In genomic region chr22:31567196-31567595, GRCh38 we compare ENCODE assay signal across 18 cellular contexts.
DNase-seq lines count a peak whose midpoint lies in the region; ATAC-seq and TF ChIP-seq lines count a peak whose summit lies in the region.
"Had no signal": no experiment of that assay in that cellular context is flagged by ENCODE, and none has a peak within 500 bp of the region (broad histone marks: within the 10 kb centered on the region; RNA-seq: fewer than 3 reads in every experiment).

No MANE protein-coding gene starts in this region.

- H3K9me3 ChIP-seq in breast epithelium (no peaks in the 10 kb centered on the region), IMR-90 (ENCODE audit: control insufficient read depth, insufficient read depth, low read length) (no peaks in the 10 kb centered on the region)

- peaks cover 35% of the 10 kb centered on the region for H3K36me3 Mint-ChIP-seq in activated CD4-positive, alpha-beta T cell treated with anti-CD3 and anti-CD28 coated beads for 36 hours (ENCODE audit: low read depth)
- peaks cover 17% of the 10 kb centered on the region for H3K36me3 Mint-ChIP-seq in MCF 10A (ENCODE audit: insufficient read depth, unreplicated experiment)
- peaks cover 100% of the 10 kb centered on the region for H3K36me3 Mint-ChIP-seq in stimulated activated effector memory CD8-positive, alpha-beta T cell treated with anti-CD3 and anti-CD28 coated beads, Interleukin-12 subunit alpha, Interleukin-12 subunit beta, amount 100 ng/mL, for 72 hours

- H3K4me3 ChIP-seq in breast epithelium = no peak overlapping the region
- H3K4me3 ChIP-seq in IMR-90 (ENCODE audit: insufficient read depth, low read depth, low read length) = no peak overlapping the region

- TF ChIP-seq CTCF in MCF 10A (IDR thresholded peaks at IDR 0.05; ENCODE audit: unreplicated experiment) (no peak), breast epithelium (IDR thresholded peaks at IDR 0.05) (no peak), IMR-90 (conservative IDR thresholded peaks at IDR 0.05; ENCODE audit: low read depth, low read length) (no peak)

- H3K4me2 ChIP-seq in IMR-90 (ENCODE audit: low read depth, low read length) = no peak overlapping the region; the same call in 1 of the 2 replicates

- H2AK5ac ChIP-seq in IMR-90 (ENCODE audit: low read depth, low read length) = no peak overlapping the region

- DNase-seq in activated CD4-positive, alpha-beta T cell treated with anti-CD3 and anti-CD28 coated beads for 36 hours = no peak
- no peak for DNase-seq in activated CD4-positive, alpha-beta T cell treated with anti-CD3 and anti-CD28 coated beads, Interleukin-2, amount 50 U/mL, for 48 hours
- DNase-seq in MCF 10A (ENCODE audit: unreplicated experiment) (no peak), breast epithelium (ENCODE audit: low spot score in 2 of 2) (no peak), IMR-90 (no peak), ecto neural progenitor cell (ENCODE audit: low spot score) (no peak)
- no peak for DNase-seq in stimulated activated effector memory CD8-positive, alpha-beta T cell treated with anti-CD3 and anti-CD28 coated beads, Interleukin-12 subunit alpha, Interleukin-12 subunit beta, amount 100 ng/mL, for 72 hours (ENCODE audit: low spot score in 2 of 2)
- DNase-seq: AML-193; DMS79 treated with DMSO at 0.1 percent for 48 hours; KBM-7; MV-4-11; NCI-H1694 treated with DMSO at 0.1 percent for 48 hours; NK-92 treated with Interleukin-12 subunit alpha and Interleukin-12 subunit beta, amount 100 ng/mL, for 24 hours; OCI-M1; SHP77 treated with DMSO at 0.1 percent for 48 hours had no signal

- ATAC-seq in activated CD4-positive, alpha-beta T cell treated with anti-CD3 and anti-CD28 coated beads for 36 hours = no peak
- no peak for ATAC-seq in IMR-90 (ENCODE audit: low read depth)
- no peak for ATAC-seq in stimulated activated effector memory CD8-positive, alpha-beta T cell treated with anti-CD3 and anti-CD28 coated beads, Interleukin-12 subunit alpha, Interleukin-12 subunit beta, amount 100 ng/mL, for 72 hours
- no peak for ATAC-seq in HG02970 (IDR thresholded peaks at IDR 0.05; ENCODE audit: low FRiP score, unreplicated experiment)

- intact Hi-C loops in activated CD4-positive, alpha-beta T cell treated with anti-CD3 and anti-CD28 coated beads for 36 hours (cut with DNase I, micrococcal nuclease) = no loop called here
- intact Hi-C loops in MCF 10A (cut with micrococcal nuclease) = no loop called here
- intact Hi-C loops in breast epithelium (cut with DNase I; ENCODE audit: low total_unique reads) = no loop called here
- intact Hi-C loops in IMR-90 (cut with micrococcal nuclease) = no loop called here

- no peak overlapping the region for H3K9ac ChIP-seq in IMR-90 (ENCODE audit: low read depth, low read length)

- TF ChIP-seq POLR2A in breast epithelium (IDR thresholded peaks at IDR 0.05) (no peak), IMR-90 (IDR thresholded peaks at IDR 0.05; ENCODE audit: low read depth, low read length) (no peak)

- no peak overlapping the region for H3K4ac ChIP-seq in IMR-90 (ENCODE audit: low read depth, low read length)

- H3K4me1 Mint-ChIP-seq in activated CD4-positive, alpha-beta T cell treated with anti-CD3 and anti-CD28 coated beads for 36 hours = peaks cover 4% of the 10 kb centered on the region
- no peaks in the 10 kb centered on the region for H3K4me1 Mint-ChIP-seq in MCF 10A (ENCODE audit: insufficient read depth, unreplicated experiment)
- no peaks in the 10 kb centered on the region for H3K4me1 Mint-ChIP-seq in stimulated activated effector memory CD8-positive, alpha-beta T cell treated with anti-CD3 and anti-CD28 coated beads, Interleukin-12 subunit alpha, Interleukin-12 subunit beta, amount 100 ng/mL, for 72 hours

- peak overlapping the region; percentile 32; the same call in 1 of the 2 replicates for H4K91ac ChIP-seq in IMR-90 (ENCODE audit: insufficient read depth, low read depth, low read length)

- no peak overlapping the region; the same call in 1 of the 2 replicates for H3K14ac ChIP-seq in IMR-90 (replicated peaks; ENCODE audit: low read depth, low read length)

- no peaks in the 10 kb centered on the region for H3K27me3 Mint-ChIP-seq in activated CD4-positive, alpha-beta T cell treated with anti-CD3 and anti-CD28 coated beads for 36 hours
- no peaks in the 10 kb centered on the region for H3K27me3 Mint-ChIP-seq in MCF 10A (ENCODE audit: insufficient read depth, unreplicated experiment)

- no peak overlapping the region; the same call in 1 of the 2 replicates for H3K56ac ChIP-seq in IMR-90 (ENCODE audit: extremely low read depth, insufficient read depth, low read length)

- no peak overlapping the region for H3K4me3 Mint-ChIP-seq in activated CD4-positive, alpha-beta T cell treated with anti-CD3 and anti-CD28 coated beads for 36 hours
- no peak overlapping the region for H3K4me3 Mint-ChIP-seq in MCF 10A (ENCODE audit: unreplicated experiment)
- H3K4me3 Mint-ChIP-seq in stimulated activated effector memory CD8-positive, alpha-beta T cell treated with anti-CD3 and anti-CD28 coated beads, Interleukin-12 subunit alpha, Interleukin-12 subunit beta, amount 100 ng/mL, for 72 hours = no peak overlapping the region

- H3K27ac ChIP-seq in breast epithelium (no peak overlapping the region), IMR-90 (ENCODE audit: insufficient read depth, low read length) (no peak overlapping the region)
- H3K27ac ChIP-seq: 22Rv1, C4-2B had no signal

- H3K4me1 ChIP-seq in breast epithelium = no peaks in the 10 kb centered on the region
- peaks cover 3% of the 10 kb centered on the region; the same call in 1 of the 2 replicates for H3K4me1 ChIP-seq in IMR-90 (ENCODE audit: control insufficient read depth, insufficient read depth, low read length)

- TF ChIP-seq RAD21 in IMR-90 (IDR thresholded peaks at IDR 0.05; ENCODE audit: low read length) = no peak

- no TSS peak for BruUV-seq in MCF 10A (replicated peaks; lab: Mats Ljungman, UMichigan)
- no TSS peak for BruUV-seq in IMR-90 (replicated peaks; lab: Mats Ljungman, UMichigan)

- no peak overlapping the region for H2AK9ac ChIP-seq in IMR-90 (replicated peaks; ENCODE audit: low read depth, low read length, poor library complexity)

- peak overlapping the region; percentile 79; the same call in 1 of the 2 replicates for H4K5ac ChIP-seq in IMR-90 (ENCODE audit: low read depth, low read length)

- no peak overlapping the region for H2AFZ ChIP-seq in IMR-90 (replicated peaks; ENCODE audit: low read length, poor library complexity)

- in situ Hi-C loops in IMR-90 (cut with MboI; ENCODE audit: low sequenced_read_pairs) = loop anchor here (25.0 kb wide), 1 partner anchor 395 kb away; no protein-coding TSS in a partner anchor

- CTCF ChIA-PET in activated CD4-positive, alpha-beta T cell treated with anti-CD3 and anti-CD28 coated beads for 36 hours (lab: Charles Lee) = no interaction called here
- CTCF ChIA-PET in MCF 10A (lab: Yijun Ruan, JAX) (no interaction called here), IMR-90 (lab: Yijun Ruan, JAX) (interaction anchor here (0.6 kb wide), 1 partner anchor 105 kb away, joined by 12 read pairs; no protein-coding TSS in a partner anchor)

- H2BK5ac ChIP-seq in IMR-90 (ENCODE audit: low read depth, low read length, poor library complexity, severe bottlenecking) = peak overlapping the region; percentile 75

- H3K27ac Mint-ChIP-seq in activated CD4-positive, alpha-beta T cell treated with anti-CD3 and anti-CD28 coated beads for 36 hours = peak overlapping the region; percentile 28
- H3K27ac Mint-ChIP-seq in MCF 10A (ENCODE audit: low read depth, unreplicated experiment) = peak overlapping the region; percentile 9
- H3K27ac Mint-ChIP-seq in stimulated activated effector memory CD8-positive, alpha-beta T cell treated with anti-CD3 and anti-CD28 coated beads, Interleukin-12 subunit alpha, Interleukin-12 subunit beta, amount 100 ng/mL, for 72 hours = peak overlapping the region; percentile 6

- H3K36me3 ChIP-seq in breast epithelium (no peaks in the 10 kb centered on the region), IMR-90 (ENCODE audit: control insufficient read depth, insufficient read depth, low read length) (no peaks in the 10 kb centered on the region)

- no peaks in the 10 kb centered on the region for H3K9me3 Mint-ChIP-seq in activated CD4-positive, alpha-beta T cell treated with anti-CD3 and anti-CD28 coated beads for 36 hours (ENCODE audit: low read depth)
- no peaks in the 10 kb centered on the region for H3K9me3 Mint-ChIP-seq in MCF 10A (ENCODE audit: unreplicated experiment)
- no peaks in the 10 kb centered on the region for H3K9me3 Mint-ChIP-seq in stimulated activated effector memory CD8-positive, alpha-beta T cell treated with anti-CD3 and anti-CD28 coated beads, Interleukin-12 subunit alpha, Interleukin-12 subunit beta, amount 100 ng/mL, for 72 hours

- 0 out of 2 replicates have a peak overlapping the region, but pooled peaks have one; percentile 16 for H3K23ac ChIP-seq in IMR-90 (ENCODE audit: low read depth, low read length)

- no peak overlapping the region; the same call in 2 of the 3 replicates for H2BK15ac ChIP-seq in IMR-90 (ENCODE audit: low read depth, low read length)

- no peaks in the 10 kb centered on the region for H3K79me1 ChIP-seq in IMR-90 (ENCODE audit: low read depth in 1 of 2, low read length in 2 of 2)

- no peaks in the 10 kb centered on the region for H4K20me1 ChIP-seq in IMR-90 (ENCODE audit: insufficient read depth, low read length)

- H2BK20ac ChIP-seq in IMR-90 (ENCODE audit: low read depth, low read length) = peak overlapping the region; percentile 25

- H3K27me3 ChIP-seq in breast epithelium (no peaks in the 10 kb centered on the region), IMR-90 (ENCODE audit: control insufficient read depth, insufficient read depth, low read length) (no peaks in the 10 kb centered on the region)

- dilution Hi-C loops in IMR-90 (cut with HindIII; ENCODE audit: low sequenced_read_pairs, unreplicated experiment) = no loop called here

- POLR2A ChIA-PET in activated CD4-positive, alpha-beta T cell treated with anti-CD3 and anti-CD28 coated beads for 36 hours (lab: Charles Lee) = interaction anchor here (0.6 kb wide), 1 partner anchor 134 kb away, joined by 3 read pairs; no protein-coding TSS in a partner anchor
- POLR2A ChIA-PET in MCF 10A (lab: Yijun Ruan, JAX) = interaction anchor here (0.6 kb wide), 1 partner anchor 94 kb away, joined by 3 read pairs; no protein-coding TSS in a partner anchor
- POLR2A ChIA-PET in IMR-90 (lab: Charles Lee; ENCODE audit: unreplicated experiment) = no interaction called here

- 0 out of 4 replicates have a peak overlapping the region, but pooled peaks of 1 of the 2 experiments have one; percentile 16 for H4K8ac ChIP-seq in IMR-90 (ENCODE audit: low read depth in 2 of 2, low read length in 2 of 2)

- no peak overlapping the region for H2BK120ac ChIP-seq in IMR-90 (ENCODE audit: low read depth, low read length)

- H3K18ac ChIP-seq in IMR-90 (ENCODE audit: low read depth, low read length) = peak overlapping the region; percentile 66; the same call in 1 of the 2 replicates

- no CpG with 5 or more reads among the region's 1 CpG for WGBS in IMR-90 (ENCODE audit: extremely low coverage in 2 of 2, insufficient read length in 1 of 2), 2 experiments

- no peaks in the 10 kb centered on the region for H3K9me1 ChIP-seq in IMR-90 (ENCODE audit: insufficient read depth, low read length)

TF ChIP-seq in IMR-90, 13 proteins besides CTCF, POLR2A, EP300 and RAD21 (continues in another document):
- no peak for TF ChIP-seq RCOR1 (IDR thresholded peaks at IDR 0.05; ENCODE audit: insufficient replicate concordance, low read length)
